In the genomic region with DNA sequence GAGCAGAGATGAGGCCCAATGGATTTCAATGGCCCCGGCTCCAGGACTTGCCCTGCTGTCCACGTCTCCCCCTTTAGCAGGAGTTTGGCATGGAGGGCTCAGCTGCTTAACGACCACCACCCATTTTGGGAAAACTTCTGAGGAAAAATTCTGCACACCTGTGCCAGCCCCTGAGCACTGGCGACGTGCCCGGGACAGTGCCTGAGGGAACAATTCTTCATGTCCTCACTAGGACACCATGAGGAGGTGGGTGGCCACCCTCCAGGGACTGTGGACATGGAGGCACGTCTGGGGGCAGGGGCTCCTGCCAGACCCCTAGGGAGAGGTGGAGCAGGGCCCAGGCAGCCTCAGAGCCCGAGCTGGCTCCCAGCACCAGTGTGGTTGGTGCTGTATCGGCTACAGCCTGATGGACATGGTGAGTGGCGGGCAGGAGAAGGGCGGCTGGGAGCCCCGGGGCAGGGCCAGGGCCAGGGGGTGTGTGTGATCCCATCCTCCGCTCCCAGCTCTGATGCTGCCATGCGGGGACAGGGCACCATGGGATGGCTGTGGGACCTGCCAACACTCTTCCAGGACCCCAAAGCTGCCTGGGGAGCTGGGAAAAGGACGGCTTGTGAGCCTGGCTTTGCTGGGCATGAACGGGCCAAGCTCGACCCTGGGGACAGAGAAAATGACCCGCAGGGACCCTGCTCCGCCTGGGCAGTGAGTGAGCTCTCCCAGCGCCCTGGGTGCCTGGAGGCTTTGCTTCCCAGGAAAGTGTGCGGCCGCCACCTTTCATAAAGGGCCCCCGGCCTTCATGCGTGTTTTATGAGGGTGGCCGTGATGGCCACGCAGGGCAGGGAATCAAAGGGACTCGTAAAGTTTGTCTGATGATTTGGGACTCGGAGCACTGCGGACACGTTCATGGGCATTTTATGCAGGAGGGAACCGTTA, we compare ENCODE assay signal across 1 cellular context.
TF ChIP-seq lines count a peak whose summit lies in the region.

No MANE protein-coding gene starts in this region.

TF ChIP-seq in WTC11, 78 proteins besides CTCF, POLR2A, EP300 and RAD21 (continued from another document):
- TF ChIP-seq, protein P1, sequence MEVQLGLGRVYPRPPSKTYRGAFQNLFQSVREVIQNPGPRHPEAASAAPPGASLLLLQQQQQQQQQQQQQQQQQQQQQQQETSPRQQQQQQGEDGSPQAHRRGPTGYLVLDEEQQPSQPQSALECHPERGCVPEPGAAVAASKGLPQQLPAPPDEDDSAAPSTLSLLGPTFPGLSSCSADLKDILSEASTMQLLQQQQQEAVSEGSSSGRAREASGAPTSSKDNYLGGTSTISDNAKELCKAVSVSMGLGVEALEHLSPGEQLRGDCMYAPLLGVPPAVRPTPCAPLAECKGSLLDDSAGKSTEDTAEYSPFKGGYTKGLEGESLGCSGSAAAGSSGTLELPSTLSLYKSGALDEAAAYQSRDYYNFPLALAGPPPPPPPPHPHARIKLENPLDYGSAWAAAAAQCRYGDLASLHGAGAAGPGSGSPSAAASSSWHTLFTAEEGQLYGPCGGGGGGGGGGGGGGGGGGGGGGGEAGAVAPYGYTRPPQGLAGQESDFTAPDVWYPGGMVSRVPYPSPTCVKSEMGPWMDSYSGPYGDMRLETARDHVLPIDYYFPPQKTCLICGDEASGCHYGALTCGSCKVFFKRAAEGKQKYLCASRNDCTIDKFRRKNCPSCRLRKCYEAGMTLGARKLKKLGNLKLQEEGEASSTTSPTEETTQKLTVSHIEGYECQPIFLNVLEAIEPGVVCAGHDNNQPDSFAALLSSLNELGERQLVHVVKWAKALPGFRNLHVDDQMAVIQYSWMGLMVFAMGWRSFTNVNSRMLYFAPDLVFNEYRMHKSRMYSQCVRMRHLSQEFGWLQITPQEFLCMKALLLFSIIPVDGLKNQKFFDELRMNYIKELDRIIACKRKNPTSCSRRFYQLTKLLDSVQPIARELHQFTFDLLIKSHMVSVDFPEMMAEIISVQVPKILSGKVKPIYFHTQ (CRISPR knock-in tag; IDR thresholded peaks at IDR 0.05) = no peak
- no peak for TF ChIP-seq ESRRA (CRISPR knock-in tag; IDR thresholded peaks at IDR 0.05; ENCODE audit: borderline replicate concordance)
- TF ChIP-seq, protein P2, sequence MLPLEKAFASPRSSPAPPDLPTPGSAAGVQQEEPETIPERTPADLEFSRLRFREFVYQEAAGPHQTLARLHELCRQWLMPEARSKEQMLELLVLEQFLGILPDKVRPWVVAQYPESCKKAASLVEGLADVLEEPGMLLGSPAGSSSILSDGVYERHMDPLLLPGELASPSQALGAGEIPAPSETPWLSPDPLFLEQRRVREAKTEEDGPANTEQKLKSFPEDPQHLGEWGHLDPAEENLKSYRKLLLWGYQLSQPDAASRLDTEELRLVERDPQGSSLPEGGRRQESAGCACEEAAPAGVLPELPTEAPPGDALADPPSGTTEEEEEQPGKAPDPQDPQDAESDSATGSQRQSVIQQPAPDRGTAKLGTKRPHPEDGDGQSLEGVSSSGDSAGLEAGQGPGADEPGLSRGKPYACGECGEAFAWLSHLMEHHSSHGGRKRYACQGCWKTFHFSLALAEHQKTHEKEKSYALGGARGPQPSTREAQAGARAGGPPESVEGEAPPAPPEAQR (CRISPR knock-in tag; IDR thresholded peaks at IDR 0.05) = no peak
- TF ChIP-seq CREM (CRISPR knock-in tag; IDR thresholded peaks at IDR 0.05) = no peak
- no peak for TF ChIP-seq SOX15 (CRISPR knock-in tag; IDR thresholded peaks at IDR 0.05)
- TF ChIP-seq, protein P3, sequence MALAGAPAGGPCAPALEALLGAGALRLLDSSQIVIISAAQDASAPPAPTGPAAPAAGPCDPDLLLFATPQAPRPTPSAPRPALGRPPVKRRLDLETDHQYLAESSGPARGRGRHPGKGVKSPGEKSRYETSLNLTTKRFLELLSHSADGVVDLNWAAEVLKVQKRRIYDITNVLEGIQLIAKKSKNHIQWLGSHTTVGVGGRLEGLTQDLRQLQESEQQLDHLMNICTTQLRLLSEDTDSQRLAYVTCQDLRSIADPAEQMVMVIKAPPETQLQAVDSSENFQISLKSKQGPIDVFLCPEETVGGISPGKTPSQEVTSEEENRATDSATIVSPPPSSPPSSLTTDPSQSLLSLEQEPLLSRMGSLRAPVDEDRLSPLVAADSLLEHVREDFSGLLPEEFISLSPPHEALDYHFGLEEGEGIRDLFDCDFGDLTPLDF (CRISPR knock-in tag; IDR thresholded peaks at IDR 0.05) = no peak
